9 cellular contexts compared by ENCODE assay signal in the genomic region with DNA sequence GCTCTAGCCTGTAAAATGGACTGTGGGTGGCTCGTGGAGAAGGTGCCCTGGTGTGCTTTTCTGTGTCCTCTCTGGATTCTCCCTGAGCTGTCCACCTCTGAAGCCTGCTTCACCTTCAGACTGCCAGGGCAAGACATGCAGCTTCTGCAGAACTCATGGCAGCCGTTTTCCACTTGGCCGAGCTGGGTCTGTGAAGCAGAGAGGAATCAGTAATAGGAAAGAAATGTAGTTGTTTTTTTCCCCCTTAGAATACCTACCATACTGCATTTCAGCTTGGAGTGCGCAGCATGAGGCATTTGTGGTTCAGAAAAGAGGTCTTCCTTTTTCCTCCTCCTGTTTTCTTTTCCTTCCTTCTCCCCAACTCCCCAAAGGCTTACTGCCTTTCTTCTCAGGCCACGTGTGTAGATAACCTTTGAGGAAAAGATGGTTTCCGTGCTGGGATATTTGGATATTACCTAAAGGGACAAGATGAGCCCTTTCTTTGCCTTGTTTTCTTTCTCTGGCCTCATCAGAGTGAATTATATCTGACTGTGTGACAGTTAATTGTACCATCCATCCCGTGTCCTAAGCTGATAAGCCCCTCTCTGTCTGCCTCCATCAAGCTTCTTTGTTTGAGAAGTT. TPM values are rescaled to one million over a fixed set of nuclear protein-coding genes. Genes with fewer than 3 reads are reported as not detected.
DNase-seq lines count a peak whose midpoint lies in the region; ATAC-seq, FAIRE-seq and TF ChIP-seq lines count a peak whose summit lies in the region.
"Had no signal": no experiment of that assay in that cellular context is flagged by ENCODE, and none has a peak within 500 bp of the region (broad histone marks: within the 10 kb centered on the region; RNA-seq: fewer than 3 reads in every experiment).

No MANE protein-coding gene starts in this region.

- peak overlapping the region; percentile 70 for H3K9ac ChIP-seq in keratinocyte (ENCODE audit: control insufficient read depth, extremely low read depth, insufficient read depth, low read length)

- peak overlapping the region; percentile 67 for H3K4me3 Mint-ChIP-seq in activated CD4-positive, alpha-beta T cell treated with anti-CD3 and anti-CD28 coated beads, Interleukin-2, amount 10 ng/mL, durations not matched to agents 24 days and 14 days
- peak overlapping the region; percentile 69 for H3K4me3 Mint-ChIP-seq in activated B cell treated with CpG ODN at 0.5 μM for 24 hours

- H3K27ac Mint-ChIP-seq in activated CD4-positive, alpha-beta T cell treated with anti-CD3 and anti-CD28 coated beads, Interleukin-2, amount 10 ng/mL, durations not matched to agents 24 days and 14 days, result peak overlapping the region; percentile 85
- peak overlapping the region; percentile 43 for H3K27ac Mint-ChIP-seq in activated B cell treated with CpG ODN at 0.5 μM for 24 hours

- H2AFZ ChIP-seq in keratinocyte (ENCODE audit: control insufficient read depth, low read length), result no peak overlapping the region

- peaks cover 4% of the 10 kb centered on the region for H3K9me1 ChIP-seq in keratinocyte (ENCODE audit: control insufficient read depth, extremely low read depth, insufficient read depth, low read length)

- POLR2A ChIA-PET in activated B cell treated with CpG ODN at 0.5 μM for 24 hours (lab: Charles Lee), result interaction anchor here (1.0 to 1.6 kb wide), 3 partner anchors 8 to 11 kb away, joined by 3 to 21 read pairs (median 5); no protein-coding TSS in a partner anchor

- peaks cover 15% of the 10 kb centered on the region for H4K20me1 ChIP-seq in keratinocyte (ENCODE audit: control insufficient read depth, extremely low read depth, insufficient read depth, low read length)

- H3K27me3 ChIP-seq in keratinocyte (ENCODE audit: control insufficient read depth, extremely low read depth, insufficient read depth, low read length) (no peaks in the 10 kb centered on the region), testis (no peaks in the 10 kb centered on the region)

- peaks cover 74% of the 10 kb centered on the region for H3K4me1 ChIP-seq in keratinocyte (ENCODE audit: control insufficient read depth, extremely low read depth, insufficient read depth, low read length)
- peaks cover 69% of the 10 kb centered on the region for H3K4me1 ChIP-seq in testis

- DNase-seq in activated CD4-positive, alpha-beta T cell treated with anti-CD3 and anti-CD28 coated beads, Interleukin-2, amount 10 ng/mL, durations not matched to agents 24 days and 14 days, result no peak
- DNase-seq in activated CD4-positive, alpha-beta T cell treated with anti-CD3 and anti-CD28 coated beads for 1 hour, result no peak
- DNase-seq in activated B cell treated with CpG ODN at 0.5 μM for 24 hours (no peak), keratinocyte (ENCODE audit: low read depth, low spot score) (no peak), testis (no peak), SKM-1 (lab: John Stamatoyannopoulos, UW; ENCODE audit: unreplicated experiment) (no peak)
- DNase-seq: posterior cingulate gyrus had no signal

- intact Hi-C loops in activated CD4-positive, alpha-beta T cell treated with anti-CD3 and anti-CD28 coated beads, Interleukin-2, amount 10 ng/mL, durations not matched to agents 24 days and 14 days (cut with micrococcal nuclease), result loop anchor here (5.0 to 10.0 kb wide), 3 partner anchors 40 to 768 kb away; a partner anchor contains a TSS
- intact Hi-C loops in activated B cell treated with CpG ODN at 0.5 μM for 24 hours (cut with micrococcal nuclease) (no loop called here), testis (cut with DNase I; ENCODE audit: low total_unique reads) (no loop called here)

- H3K4me1 Mint-ChIP-seq in activated CD4-positive, alpha-beta T cell treated with anti-CD3 and anti-CD28 coated beads, Interleukin-2, amount 10 ng/mL, durations not matched to agents 24 days and 14 days, result peaks cover 55% of the 10 kb centered on the region
- peaks cover 78% of the 10 kb centered on the region for H3K4me1 Mint-ChIP-seq in activated B cell treated with CpG ODN at 0.5 μM for 24 hours

- FAIRE-seq in keratinocyte (lab: Jason Lieb, UNC), result no peak

- no peaks in the 10 kb centered on the region for H3K9me3 Mint-ChIP-seq in activated CD4-positive, alpha-beta T cell treated with anti-CD3 and anti-CD28 coated beads, Interleukin-2, amount 10 ng/mL, durations not matched to agents 24 days and 14 days
- no peaks in the 10 kb centered on the region for H3K9me3 Mint-ChIP-seq in activated B cell treated with CpG ODN at 0.5 μM for 24 hours

- ATAC-seq in activated B cell treated with CpG ODN at 0.5 μM for 24 hours (ENCODE audit: low read depth) (no peak), HG02981 (IDR thresholded peaks at IDR 0.05; ENCODE audit: unreplicated experiment) (no peak), GM21723 (IDR thresholded peaks at IDR 0.05; ENCODE audit: unreplicated experiment) (no peak)

- no peak for TF ChIP-seq CTCF in activated B cell treated with CpG ODN at 0.5 μM for 24 hours (IDR thresholded peaks at IDR 0.05)
- TF ChIP-seq CTCF in keratinocyte (optimal IDR thresholded peaks at IDR 0.05 in 1 of 3, IDR thresholded peaks at IDR 0.05 in 1 of 3, conservative IDR thresholded peaks at IDR 0.05 in 1 of 3; ENCODE audit: extremely low read depth in 1 of 3, insufficient read depth in 2 of 3, low read length in 3 of 3), result no peak
- no peak for TF ChIP-seq CTCF in testis (IDR thresholded peaks at IDR 0.05)

- H3K36me3 Mint-ChIP-seq in activated CD4-positive, alpha-beta T cell treated with anti-CD3 and anti-CD28 coated beads, Interleukin-2, amount 10 ng/mL, durations not matched to agents 24 days and 14 days (ENCODE audit: low read depth), result no peaks in the 10 kb centered on the region
- H3K36me3 Mint-ChIP-seq in activated B cell treated with CpG ODN at 0.5 μM for 24 hours (ENCODE audit: low read depth), result peaks cover 3% of the 10 kb centered on the region

- no peak overlapping the region for H3K4me3 ChIP-seq in keratinocyte (ENCODE audit: control insufficient read depth in 2 of 3, extremely low read depth in 1 of 3, insufficient read depth in 2 of 3, low read depth in 1 of 3, low read length in 3 of 3)
- H3K4me3 ChIP-seq in testis, result no peak overlapping the region

- peaks cover 0 to 5% of the 10 kb centered on the region in 2 experiments for H3K36me3 ChIP-seq in keratinocyte (ENCODE audit: control insufficient read depth in 2 of 2, extremely low read depth in 1 of 2, insufficient read depth in 2 of 2, low read length in 2 of 2)
- no peaks in the 10 kb centered on the region for H3K36me3 ChIP-seq in testis (ENCODE audit: low read depth, missing control alignments)

- CTCF ChIA-PET in activated B cell treated with CpG ODN at 0.5 μM for 24 hours (lab: Charles Lee), result interaction anchor here (0.8 to 1.8 kb wide), 2 partner anchors 9 to 97 kb away, joined by 3 to 6 read pairs; no protein-coding TSS in a partner anchor

- no peak for TF ChIP-seq POLR2A in testis (IDR thresholded peaks at IDR 0.05)

- WGBS in testis, 2 donors, result 47 to 55% methylated on average over 7 of the region's 7 CpGs

- H3K9me3 ChIP-seq in keratinocyte (ENCODE audit: control insufficient read depth, low read depth, low read length), result no peaks in the 10 kb centered on the region
- no peaks in the 10 kb centered on the region for H3K9me3 ChIP-seq in testis

- dilution Hi-C loops in keratinocyte (cut with MboI; ENCODE audit: extremely low pct_ligation_motif_present, low sequenced_read_pairs), result no loop called here

- peaks cover 99% of the 10 kb centered on the region for H3K79me2 ChIP-seq in keratinocyte (ENCODE audit: control insufficient read depth, insufficient read depth, low read length)

- H3K27me3 Mint-ChIP-seq in activated CD4-positive, alpha-beta T cell treated with anti-CD3 and anti-CD28 coated beads, Interleukin-2, amount 10 ng/mL, durations not matched to agents 24 days and 14 days, result no peaks in the 10 kb centered on the region
- no peaks in the 10 kb centered on the region for H3K27me3 Mint-ChIP-seq in activated B cell treated with CpG ODN at 0.5 μM for 24 hours

- H3K4me2 ChIP-seq in keratinocyte (ENCODE audit: control insufficient read depth, extremely low read depth, insufficient read depth, low read depth, low read length), result peak overlapping the region; percentile 77

- peak overlapping the region; percentile 81 for H3K27ac ChIP-seq in keratinocyte (ENCODE audit: control insufficient read depth, insufficient read depth, low read length)
- H3K27ac ChIP-seq in testis, result peak overlapping the region; percentile 17 to 64

RNA-seq across cellular contexts. Expression of a gene that starts 39.4 kb away (rescaled TPM):
- total RNA-seq in activated CD4-positive, alpha-beta T cell treated with anti-CD3 and anti-CD28 coated beads, Interleukin-2, amount 10 ng/mL, durations not matched to agents 24 days and 14 days, result 13.9 and 16.8 TPM in 2 replicates
- 62.2 and 67.7 TPM in 2 replicates for total RNA-seq in activated B cell treated with CpG ODN at 0.5 μM for 24 hours
- polyA plus RNA-seq in keratinocyte, result 4.3 to 6.2 TPM (median 6.1 TPM) in 3 replicates
- 5.6 TPM for polyA plus RNA-seq in keratinocyte (2011; ENCODE audit: low read depth)
- 4.7 and 5.5 TPM in 2 replicates for polyA plus RNA-seq in keratinocyte (2011; cell fraction: cytosol; rRNA removed)
- 30.5 and 34.2 TPM in 2 replicates for polyA plus RNA-seq in keratinocyte (2011; cell fraction: nucleus; rRNA removed)
- 10.6 and 17.1 TPM in 2 replicates for polyA plus RNA-seq in keratinocyte (2012; ENCODE audit: low replicate concordance)
- polyA minus RNA-seq in keratinocyte, result 35.4 to 71.6 TPM (median 38.5 TPM) in 3 replicates
- polyA minus RNA-seq in keratinocyte (2011; cell fraction: cytosol; rRNA and poly(A)+ RNA removed), result 20.1 TPM
- polyA minus RNA-seq in keratinocyte (2011; cell fraction: nucleus; rRNA and poly(A)+ RNA removed), result 43.5 and 68.8 TPM in 2 replicates
- 10 to 100 TPM; 75.0 to 79.2 TPM for total RNA-seq in testis
- polyA plus RNA-seq in testis (ENCODE audit: insufficient read depth, low read depth, low replicate concordance), result 30.0 TPM
